Comparison of ENCODE assay signal across 33 cellular contexts in the genomic region with DNA sequence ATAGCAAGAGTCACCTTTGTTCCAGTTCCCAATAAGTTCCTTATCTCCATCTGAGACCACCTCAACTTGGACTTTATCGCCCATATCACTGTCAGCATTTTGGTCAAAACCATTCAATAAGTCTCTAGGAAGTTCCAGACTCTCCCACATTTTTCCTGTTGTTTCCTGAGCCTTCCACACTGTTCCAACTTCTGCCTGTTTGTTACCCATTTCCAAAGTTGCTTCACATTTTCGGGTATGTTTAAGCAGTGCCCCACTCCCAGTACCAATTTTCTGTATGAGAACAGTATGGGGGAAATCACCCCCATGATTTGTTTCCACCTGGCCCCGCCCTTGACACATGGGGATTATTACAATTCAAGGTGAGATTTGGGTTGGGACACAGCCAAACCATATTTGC.
"Had no signal": no experiment of that assay in that cellular context is flagged by ENCODE, and none has a peak within 500 bp of the region (broad histone marks: within the 10 kb centered on the region; RNA-seq: fewer than 3 reads in every experiment).

No MANE protein-coding gene starts in this region.

- H3K27me3 ChIP-seq: MG63 had no signal

- H3K27ac Mint-ChIP-seq: activated B cell treated with CpG ODN at 0.5 μM for 24 hours; activated CD4-positive, alpha-beta memory T cell treated with anti-CD3 and anti-CD28 coated beads for 36 hours; activated naive CD4-positive, alpha-beta T cell treated with anti-CD3 and anti-CD28 coated beads, Interleukin-2, amount 10 ng/mL, durations not matched to agents 7 days and 5 days; activated naive CD8-positive, alpha-beta T cell; activated naive CD8-positive, alpha-beta T cell treated with anti-CD3 and anti-CD28 coated beads, Interleukin-2, amount 50 U/mL, for 24 hours; activated T-helper 1 cell treated with anti-CD3 and anti-CD28 coated beads, Interleukin-12 subunit alpha, Interleukin-12 subunit beta, Interleukin-2, Interleukin-4 antibody, amounts not matched to agents 30 ng/mL and 10 ng/mL and 1 ng/mL, durations not matched to agents 14 hours and 24 hours and 36 hours had no signal

- H3K9me3 ChIP-seq: MG63 had no signal

- H3K27ac ChIP-seq: PC-9, VCaP had no signal

- ATAC-seq: activated naive CD8-positive, alpha-beta T cell treated with anti-CD3 and anti-CD28 coated beads, Interleukin-2, amount 50 U/mL, for 24 hours; activated T-cell treated with anti-CD3 and anti-CD28 coated beads, Interleukin-2, amount 50 U/mL, for 4 hours had no signal

- H3K9me3 Mint-ChIP-seq: activated naive CD8-positive, alpha-beta T cell treated with anti-CD3 and anti-CD28 coated beads, Interleukin-2, amount 50 U/mL, for 24 hours; activated T-cell treated with anti-CD3 and anti-CD28 coated beads, Interleukin-2, amount 50 U/mL, for 4 hours had no signal

- H3K4me1 Mint-ChIP-seq: activated naive CD8-positive, alpha-beta T cell treated with anti-CD3 and anti-CD28 coated beads, Interleukin-2, amount 50 U/mL, for 24 hours had no signal

- FAIRE-seq: bronchial epithelial cell, RCC 7860 had no signal

- H3K4me3 ChIP-seq: MG63, PC-9 had no signal

- DNase-seq: activated B cell treated with CpG ODN at 0.5 μM for 24 hours; activated CD4-positive, alpha-beta memory T cell treated with anti-CD3 and anti-CD28 coated beads for 36 hours; activated CD4-positive, alpha-beta T cell treated with anti-CD3 and anti-CD28 coated beads for 4 hours; activated CD4-positive, alpha-beta T cell treated with anti-CD3 and anti-CD28 coated beads, Interleukin-2, amount 50 U/mL, for 1 hour; activated CD4-positive, CD25-positive, alpha-beta regulatory T cell treated with anti-CD3 and anti-CD28 coated beads, Interleukin-2, amount 50 U/mL, for 72 hours; activated CD8-positive, alpha-beta memory T cell treated with anti-CD3 and anti-CD28 coated beads, Interleukin-2, amount 50 U/mL, for 4 hours; activated gamma-delta T cell treated with Interleukin-2 at 50 U/mL for 16 hours; activated naive CD4-positive, alpha-beta T cell treated with anti-CD3 and anti-CD28 coated beads, Interleukin-2, amount 10 ng/mL, durations not matched to agents 7 days and 5 days; activated naive CD8-positive, alpha-beta T cell treated with anti-CD3 and anti-CD28 coated beads, Interleukin-2, amount 50 U/mL, for 24 hours; activated T-cell treated with anti-CD3 and anti-CD28 coated beads for 4 hours; activated T-cell treated with anti-CD3 and anti-CD28 coated beads, Interleukin-2, amount 50 U/mL, for 4 hours; anterior cingulate cortex; central memory CD4-positive, alpha-beta T cell; Kasumi-1; MG63; NCI-H1048; NCI-H1436 treated with DMSO at 0.1 percent for 48 hours; NCI-H1694 treated with DMSO at 0.1 percent for 48 hours; NCI-H2029; NCI-H345; NCI-H524 treated with DMSO at 0.1 percent for 48 hours; PC-9; Right ventricle myocardium superior; SW 1271; T-helper 1 cell; T-helper 2 cell; T-helper 9 cell had no signal

- H3K27me3 Mint-ChIP-seq: activated B cell treated with CpG ODN at 0.5 μM for 24 hours; activated CD4-positive, alpha-beta memory T cell treated with anti-CD3 and anti-CD28 coated beads for 36 hours; activated naive CD4-positive, alpha-beta T cell treated with anti-CD3 and anti-CD28 coated beads, Interleukin-2, amount 10 ng/mL, durations not matched to agents 7 days and 5 days; activated naive CD8-positive, alpha-beta T cell; activated naive CD8-positive, alpha-beta T cell treated with anti-CD3 and anti-CD28 coated beads, Interleukin-2, amount 50 U/mL, for 24 hours; brain had no signal

- H3K4me3 Mint-ChIP-seq: activated B cell treated with CpG ODN at 0.5 μM for 24 hours; activated CD4-positive, alpha-beta memory T cell treated with anti-CD3 and anti-CD28 coated beads for 36 hours; activated naive CD4-positive, alpha-beta T cell treated with anti-CD3 and anti-CD28 coated beads, Interleukin-2, amount 10 ng/mL, durations not matched to agents 7 days and 5 days; activated naive CD8-positive, alpha-beta T cell; activated naive CD8-positive, alpha-beta T cell treated with anti-CD3 and anti-CD28 coated beads, Interleukin-2, amount 50 U/mL, for 24 hours; activated T-cell treated with anti-CD3 and anti-CD28 coated beads, Interleukin-2, amount 50 U/mL, for 4 hours; activated T-helper 1 cell treated with anti-CD3 and anti-CD28 coated beads, Interleukin-12 subunit alpha, Interleukin-12 subunit beta, Interleukin-2, Interleukin-4 antibody, amounts not matched to agents 30 ng/mL and 10 ng/mL and 1 ng/mL, durations not matched to agents 14 hours and 24 hours and 36 hours; brain had no signal

- H2AFZ ChIP-seq: PC-9 had no signal

- H3K4me2 ChIP-seq: PC-9 had no signal
